In genomic region chr1:239682945-239683344, GRCh38 we compare ENCODE assay signal across 26 cellular contexts.
DNase-seq lines count a peak whose midpoint lies in the region; ATAC-seq, FAIRE-seq and TF ChIP-seq lines count a peak whose summit lies in the region.
"Had no signal": no experiment of that assay in that cellular context is flagged by ENCODE, and none has a peak within 500 bp of the region (broad histone marks: within the 10 kb centered on the region; RNA-seq: fewer than 3 reads in every experiment).

No MANE protein-coding gene starts in this region.

- H3K36me3 Mint-ChIP-seq in Calu3 (ENCODE audit: insufficient read depth, unreplicated experiment), result no peaks in the 10 kb centered on the region
- H3K36me3 Mint-ChIP-seq: CD14-positive monocyte had no signal

- H3K27ac Mint-ChIP-seq in Calu3 (ENCODE audit: unreplicated experiment), result peak overlapping the region; percentile 44
- H3K27ac Mint-ChIP-seq: B cell, CD14-positive monocyte had no signal

- H3K4me3 Mint-ChIP-seq in Calu3 (ENCODE audit: low read depth, unreplicated experiment), result no peak overlapping the region
- H3K4me3 Mint-ChIP-seq: B cell, CD14-positive monocyte had no signal

- H3K27me3 ChIP-seq in suprapubic skin, result no peaks in the 10 kb centered on the region
- H3K27me3 ChIP-seq: Peyer's patch had no signal

- no peak for TF ChIP-seq CTCF in Calu3 (IDR thresholded peaks at IDR 0.05; ENCODE audit: unreplicated experiment)
- no peak for TF ChIP-seq CTCF in LNCaP clone FGC (IDR thresholded peaks at IDR 0.05; ENCODE audit: control insufficient read depth, extremely low read depth, insufficient read depth)
- no peak for TF ChIP-seq CTCF in suprapubic skin (IDR thresholded peaks at IDR 0.05)

- H3K4me1 ChIP-seq in suprapubic skin, result no peaks in the 10 kb centered on the region
- H3K4me1 ChIP-seq: A549, HAP-1, Peyer's patch had no signal

- BruUV-seq in Calu3 (replicated peaks; lab: Mats Ljungman, UMichigan), result no TSS peak

- H3K4me3 ChIP-seq in LNCaP clone FGC (ENCODE audit: low read depth, low read length) (no peak overlapping the region), suprapubic skin (no peak overlapping the region)
- H3K4me3 ChIP-seq: A549, GM23248, HAP-1, Peyer's patch had no signal

- DNase-seq in Calu3, result no peak
- peak; percentile 1 for DNase-seq in LNCaP clone FGC (ENCODE audit: low read depth)
- peak; percentile 47 for DNase-seq in NCI-H2081 treated with DMSO at 0.1 percent for 48 hours (lab: John Stamatoyannopoulos, UW)
- no peak for DNase-seq in suprapubic skin (ENCODE audit: low spot score in 2 of 2)
- no peak for DNase-seq in HPDE6-E6E7 (ENCODE audit: extremely low spot score)
- DNase-seq: DMS 273 treated with DMSO at 0.1 percent for 48 hours, GM23248, MV-4-11, NCI-H1105 treated with DMSO at 0.1 percent for 48 hours, NCI-H187 treated with DMSO at 0.1 percent for 48 hours, NCI-H2171, NCI-H345, NCI-H524, Peyer's patch, T-helper 1 cell had no signal

- CTCF ChIA-PET in Calu3 (lab: Charles Lee), result no interaction called here

- intact Hi-C loops in Calu3 (cut with micrococcal nuclease; ENCODE audit: unreplicated experiment), result no loop called here

- ATAC-seq in HG03520 (IDR thresholded peaks at IDR 0.05; ENCODE audit: unreplicated experiment), result no peak
- ATAC-seq: A549 had no signal

- no peak overlapping the region for H3K27ac ChIP-seq in suprapubic skin
- H3K27ac ChIP-seq: A549, GM23248, HL-60, KMS-11, Peyer's patch had no signal

- TF ChIP-seq POLR2A in suprapubic skin (IDR thresholded peaks at IDR 0.05), result no peak

- no peaks in the 10 kb centered on the region for H3K36me3 ChIP-seq in suprapubic skin
- H3K36me3 ChIP-seq: HAP-1, Peyer's patch had no signal

- H3K9me3 Mint-ChIP-seq in Calu3 (ENCODE audit: low read depth, unreplicated experiment), result peaks cover 4% of the 10 kb centered on the region

- peak; percentile 21 for FAIRE-seq in islet of Langerhans (lab: Jason Lieb, UNC)
- FAIRE-seq: A549, G401.6, GM18507, HTR-8/SVneo had no signal

- H3K4me1 Mint-ChIP-seq in Calu3 (ENCODE audit: low read depth, unreplicated experiment), result peaks cover 14% of the 10 kb centered on the region
- H3K4me1 Mint-ChIP-seq: B cell, CD14-positive monocyte had no signal

- TF ChIP-seq EP300 in suprapubic skin (IDR thresholded peaks at IDR 0.05), result no peak

- WGBS in suprapubic skin, result 68% methylated on average over 2 of the region's 2 CpGs

- H3K27me3 Mint-ChIP-seq in Calu3 (ENCODE audit: unreplicated experiment), result no peaks in the 10 kb centered on the region
- H3K27me3 Mint-ChIP-seq: B cell had no signal

- H3K9me3 ChIP-seq in suprapubic skin, result no peaks in the 10 kb centered on the region
- H3K9me3 ChIP-seq: A549, HAP-1, Peyer's patch had no signal

Comparison
In these comparisons a context has a peak if more than half of its experiments do, and no peak if none do; other contexts are left out.
1. DNase-seq: peak in LNCaP clone FGC (single experiment) and NCI-H2081 treated with DMSO at 0.1 percent for 48 hours (single experiment); none in Calu3 (single experiment), suprapubic skin (0 of 2) and HPDE6-E6E7 (single experiment).